33 cellular contexts compared by ENCODE assay signal in the genomic region with DNA sequence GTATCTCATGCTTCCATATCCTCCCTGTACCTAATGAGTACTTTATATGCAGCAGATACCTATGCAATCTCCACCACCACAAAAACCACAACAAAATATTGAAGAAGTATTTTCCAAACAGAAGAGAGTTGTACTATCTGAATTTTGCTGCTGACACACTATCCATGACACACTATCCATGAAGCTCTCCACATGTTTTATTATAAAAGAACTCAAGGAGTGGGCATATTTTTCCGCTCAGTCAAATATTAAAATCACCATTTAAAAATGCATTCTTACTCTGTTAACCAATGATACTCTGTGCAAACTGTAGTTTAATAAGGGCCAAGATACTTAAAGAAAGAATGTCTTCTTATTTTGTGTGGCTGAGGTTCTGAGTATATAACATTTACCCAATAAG. TPM values are rescaled to one million over a fixed set of nuclear protein-coding genes. Genes with fewer than 3 reads are reported as not detected.
A peak's percentile ranks its signal among the peaks of the same experiment; 100 is the strongest.
DNase-seq lines count a peak whose midpoint lies in the region; ATAC-seq and TF ChIP-seq lines count a peak whose summit lies in the region.
"Had no signal": no experiment of that assay in that cellular context is flagged by ENCODE, and none has a peak within 500 bp of the region (broad histone marks: within the 10 kb centered on the region; RNA-seq: fewer than 3 reads in every experiment).

No MANE protein-coding gene starts in this region.

- no peak overlapping the region for H3K27ac Mint-ChIP-seq in neural crest cell (ENCODE audit: unreplicated experiment)
- H3K27ac Mint-ChIP-seq: activated CD4-positive, alpha-beta memory T cell treated with anti-CD3 and anti-CD28 coated beads for 36 hours; activated T-cell treated with anti-CD3 and anti-CD28 coated beads, Interleukin-2, amount 50 U/mL, for 72 hours; CD14-positive monocyte; neural progenitor cell; T-helper 2 cell treated with Interferon-gamma antibody and Interleukin-4, amounts not matched to agents 5 μg/mL and 100 μg/mL, for 36 hours had no signal

- peak; percentile 57 for DNase-seq in EH (ENCODE audit: low read depth)
- peak; percentile 45 for DNase-seq in HS-5 (ENCODE audit: low read depth)
- no peak for DNase-seq in neural crest cell (ENCODE audit: low read depth, low spot score)
- DNase-seq in heart right ventricle: no peak
- DNase-seq in NCI-H146 treated with DMSO at 0.1 percent for 48 hours (lab: John Stamatoyannopoulos, UW; ENCODE audit: unreplicated experiment): no peak
- no peak for DNase-seq in uterus
- DNase-seq: activated CD4-positive, alpha-beta memory T cell treated with anti-CD3 and anti-CD28 coated beads for 36 hours; activated CD4-positive, alpha-beta T cell treated with anti-CD3 and anti-CD28 coated beads for 1 hour; activated T-cell treated with anti-CD3 and anti-CD28 coated beads, Interleukin-2, amount 50 U/mL, for 72 hours; dermis blood vessel endothelial cell; DMS79 treated with DMSO at 0.1 percent for 48 hours; esophagus squamous epithelium; gastrocnemius medialis; HCEC 1CT; left cardiac atrium; NCI-H1105 treated with DMSO at 0.1 percent for 48 hours; NCI-H2029; NCI-H526; NK-92 treated with Interleukin-12 subunit alpha and Interleukin-12 subunit beta, amount 100 ng/mL, for 24 hours; posterior cingulate gyrus; stimulated activated CD4-positive, alpha-beta T cell treated with anti-CD3 and anti-CD28 coated beads, Interleukin-1b, Interleukin-23, amount 100 ng/mL, for 48 hours; stimulated activated naive CD4-positive, alpha-beta T cell treated with Interleukin-2 at 50 U/mL for 16 hours; upper lobe of right lung had no signal

- H3K4me3 ChIP-seq in endocrine pancreas (ENCODE audit: control insufficient read depth, insufficient read depth, low read length): peak overlapping the region; percentile 0
- no peak overlapping the region for H3K4me3 ChIP-seq in heart right ventricle
- H3K4me3 ChIP-seq in uterus: no peak overlapping the region
- H3K4me3 ChIP-seq: esophagus squamous epithelium, gastrocnemius medialis, GM12878, neural progenitor cell, right atrium auricular region, suprapubic skin, upper lobe of right lung had no signal

- peaks cover 25% of the 10 kb centered on the region for H3K4me1 Mint-ChIP-seq in neural crest cell

- no peaks in the 10 kb centered on the region for H3K9me3 Mint-ChIP-seq in neural crest cell
- H3K9me3 Mint-ChIP-seq: activated CD4-positive, alpha-beta memory T cell treated with anti-CD3 and anti-CD28 coated beads for 36 hours; activated T-cell treated with anti-CD3 and anti-CD28 coated beads, Interleukin-2, amount 50 U/mL, for 72 hours; CD14-positive monocyte; neural progenitor cell; T-helper 2 cell treated with Interferon-gamma antibody and Interleukin-4, amounts not matched to agents 5 μg/mL and 100 μg/mL, for 36 hours had no signal

- H3K9me3 ChIP-seq in endocrine pancreas (ENCODE audit: control insufficient read depth, low read length) (no peaks in the 10 kb centered on the region), heart right ventricle (no peaks in the 10 kb centered on the region), uterus (no peaks in the 10 kb centered on the region)
- H3K9me3 ChIP-seq: esophagus squamous epithelium, gastrocnemius medialis, right atrium auricular region, suprapubic skin, upper lobe of right lung had no signal

- TF ChIP-seq CTCF in neural crest cell (conservative IDR thresholded peaks at IDR 0.05) (no peak), heart right ventricle (IDR thresholded peaks at IDR 0.05) (no peak), uterus (IDR thresholded peaks at IDR 0.05) (no peak)

- H3K4me1 ChIP-seq in endocrine pancreas (ENCODE audit: control insufficient read depth, insufficient read depth, low read length) (peaks cover 21% of the 10 kb centered on the region), heart right ventricle (peaks cover 0 to 34% (median 21%) of the 10 kb centered on the region in 9 donors), uterus (no peaks in the 10 kb centered on the region)

- H3K27me3 Mint-ChIP-seq in neural crest cell (ENCODE audit: low read depth): peaks cover 17% of the 10 kb centered on the region

- H3K27ac ChIP-seq in heart right ventricle: no peak overlapping the region
- no peak overlapping the region for H3K27ac ChIP-seq in uterus
- H3K27ac ChIP-seq: esophagus squamous epithelium, gastrocnemius medialis, neural progenitor cell, right atrium auricular region, suprapubic skin, upper lobe of right lung had no signal

- H3K36me3 Mint-ChIP-seq in neural crest cell (ENCODE audit: low read depth): peaks cover 3% of the 10 kb centered on the region

- ATAC-seq in HG03108 (IDR thresholded peaks at IDR 0.05; ENCODE audit: unreplicated experiment) (no peak), heart right ventricle (no peak)
- ATAC-seq: activated T-cell treated with anti-CD3 and anti-CD28 coated beads, Interleukin-2, amount 50 U/mL, for 72 hours; gastrocnemius medialis; GM12878; left cardiac atrium; Right ventricle myocardium inferior; SK-N-SH treated with all-trans-retinoic acid at 6 μM for 48 hours; upper lobe of right lung had no signal

- H3K9ac ChIP-seq in endocrine pancreas (ENCODE audit: control insufficient read depth, insufficient read depth, low read length): no peak overlapping the region
- H3K9ac ChIP-seq: neural progenitor cell had no signal

- no peaks in the 10 kb centered on the region for H3K27me3 ChIP-seq in endocrine pancreas (ENCODE audit: control insufficient read depth, insufficient read depth, low read length)
- peaks cover 0 to 14% (median 0%) of the 10 kb centered on the region in 7 donors for H3K27me3 ChIP-seq in heart right ventricle
- no peaks in the 10 kb centered on the region for H3K27me3 ChIP-seq in uterus
- H3K27me3 ChIP-seq: esophagus squamous epithelium, gastrocnemius medialis, right atrium auricular region, suprapubic skin had no signal

- 95 to 98% methylated on average over 1 of the region's 1 CpG for WGBS in heart right ventricle, 2 donors

- no peak for TF ChIP-seq POLR2A in uterus (IDR thresholded peaks at IDR 0.05)

- intact Hi-C loops in heart right ventricle (cut with DNase I): loop anchor here in 6 of 10 donors (5.0 to 10.0 kb wide), 6 partner anchors 74 to 173 kb away; a partner anchor contains a TSS
- intact Hi-C loops in uterus (cut with DNase I; ENCODE audit: low total_unique reads): loop anchor here (10.0 kb wide), 1 partner anchor 97 kb away; a partner anchor contains a TSS

- peak overlapping the region; percentile 11 for H3K4me3 Mint-ChIP-seq in neural crest cell
- H3K4me3 Mint-ChIP-seq: activated CD4-positive, alpha-beta memory T cell treated with anti-CD3 and anti-CD28 coated beads for 36 hours; CD14-positive monocyte; neural progenitor cell; T-helper 2 cell treated with Interferon-gamma antibody and Interleukin-4, amounts not matched to agents 5 μg/mL and 100 μg/mL, for 36 hours had no signal

- H3K36me3 ChIP-seq in endocrine pancreas (ENCODE audit: control insufficient read depth, insufficient read depth, low read length): no peaks in the 10 kb centered on the region
- peaks cover 0 to 37% (median 14%) of the 10 kb centered on the region in 9 donors for H3K36me3 ChIP-seq in heart right ventricle
- no peaks in the 10 kb centered on the region for H3K36me3 ChIP-seq in uterus
- H3K36me3 ChIP-seq: neural progenitor cell had no signal

RNA-seq across cellular contexts. Expression of a gene that starts 2.8 kb away (rescaled TPM):
- total RNA-seq in neural crest cell: 17.5 and 18.8 TPM in 2 replicates
- 10 to 100 TPM in 8 of 10 donors, 1 to 10 TPM in 2; 6.9 to 13.8 (median 11.0) TPM for total RNA-seq in heart right ventricle
- polyA plus RNA-seq in heart right ventricle: 10 to 100 TPM; 14.4 to 20.2 TPM
- 10 to 100 TPM; 10.3 to 74.5 (median 18.6) TPM for total RNA-seq in uterus

Comparison
In these comparisons a context has a peak if more than half of its experiments do, and no peak if none do; other contexts are left out.
1. DNase-seq: peak in EH (single experiment) and HS-5 (single experiment); none in neural crest cell (single experiment), heart right ventricle (0 of 2), NCI-H146 treated with DMSO at 0.1 percent for 48 hours (single experiment) and uterus (0 of 2).